27 cellular contexts compared by ENCODE assay signal in genomic region chrX:153769158-153769864, GRCh38. TPM values are rescaled to one million over a fixed set of nuclear protein-coding genes. Genes with fewer than 3 reads are reported as not detected.
A peak's percentile ranks its signal among the peaks of the same experiment; 100 is the strongest.
DNase-seq lines count a peak whose midpoint lies in the region; ATAC-seq and TF ChIP-seq lines count a peak whose summit lies in the region.
"Had no signal": no experiment of that assay in that cellular context is flagged by ENCODE, and none has a peak within 500 bp of the region (broad histone marks: within the 10 kb centered on the region; RNA-seq: fewer than 3 reads in every experiment).

No MANE protein-coding gene starts in this region.

- H3K27me3 ChIP-seq in endodermal cell (ENCODE audit: control insufficient read depth, insufficient read depth, low read length, poor library complexity, severe bottlenecking) (no peaks in the 10 kb centered on the region), sigmoid colon (no peaks in the 10 kb centered on the region), GM23338 (ENCODE audit: insufficient read depth) (no peaks in the 10 kb centered on the region), upper lobe of right lung (no peaks in the 10 kb centered on the region)
- H3K27me3 ChIP-seq: hepatocyte, thyroid gland had no signal

- no peaks in the 10 kb centered on the region for H3K4me1 Mint-ChIP-seq in endodermal cell
- peaks cover 5% of the 10 kb centered on the region; the same call in 2 of the 3 replicates for H3K4me1 Mint-ChIP-seq in GM23338

- TF ChIP-seq CTCF in GM20000 (IDR thresholded peaks at IDR 0.05; ENCODE audit: extremely low read depth, missing control alignments) (no peak), endodermal cell (conservative IDR thresholded peaks at IDR 0.05) (no peak), sigmoid colon (IDR thresholded peaks at IDR 0.05) (no peak), GM23338 (conservative IDR thresholded peaks at IDR 0.05; ENCODE audit: low read depth in 2 of 2) (no peak), upper lobe of right lung (IDR thresholded peaks at IDR 0.05) (no peak)

- H3K27me3 Mint-ChIP-seq in endodermal cell (ENCODE audit: insufficient read depth) (no peaks in the 10 kb centered on the region), GM23338 (ENCODE audit: insufficient read depth, low read depth, poor library complexity) (peaks cover 7% of the 10 kb centered on the region)
- H3K27me3 Mint-ChIP-seq: activated CD4-positive, alpha-beta memory T cell treated with anti-CD3 and anti-CD28 coated beads, Interleukin-2, amount 10 ng/mL, durations not matched to agents 7 days and 5 days; activated naive CD8-positive, alpha-beta T cell had no signal

- ATAC-seq in GM23338 (no peak), upper lobe of right lung (no peak)
- ATAC-seq: A549, esophagus mucosa had no signal

- DNase-seq in activated CD4-positive, alpha-beta T cell treated with anti-CD3 and anti-CD28 coated beads for 48 hours = peak; percentile 1
- DNase-seq in activated CD4-positive, alpha-beta T cell treated with anti-CD3 and anti-CD28 coated beads, Interleukin-2, amount 50 U/mL, for 1 hour = no peak
- DNase-seq in GM20000 (ENCODE audit: low spot score) (peak; percentile 2), endodermal cell (peak; percentile 29), sigmoid colon (peak; percentile 65), A172 (ENCODE audit: low spot score) (no peak), GM23338 (ENCODE audit: low spot score) (no peak), upper lobe of right lung (no peak)
- DNase-seq: activated CD4-positive, alpha-beta memory T cell treated with anti-CD3 and anti-CD28 coated beads, Interleukin-2, amount 10 ng/mL, durations not matched to agents 7 days and 5 days; effector CD4-positive, alpha-beta T cell; foreskin melanocyte; KG1; NCI-H146; NCI-H2171; NCI-H524 treated with DMSO at 0.1 percent for 48 hours; stimulated activated CD4-positive, alpha-beta T cell treated with anti-CD3 and anti-CD28 coated beads, Interleukin-4, amount 100 ng/mL, for 1 hour; stimulated activated naive CD4-positive, alpha-beta T cell; thyroid gland had no signal

- H3K9ac ChIP-seq in endodermal cell (ENCODE audit: extremely low read depth, low read length, poor library complexity, severe bottlenecking) = no peak overlapping the region

- H3K4me3 Mint-ChIP-seq in endodermal cell = no peak overlapping the region
- H3K4me3 Mint-ChIP-seq in GM23338 = no peak overlapping the region
- H3K4me3 Mint-ChIP-seq: activated CD4-positive, alpha-beta memory T cell treated with anti-CD3 and anti-CD28 coated beads, Interleukin-2, amount 10 ng/mL, durations not matched to agents 7 days and 5 days; activated naive CD8-positive, alpha-beta T cell; T-helper 2 cell treated with Interferon-gamma antibody and Interleukin-4, amounts not matched to agents 5 μg/mL and 100 μg/mL, for 36 hours had no signal

- H3K4me2 ChIP-seq in GM23338 = no peak overlapping the region
- H3K4me2 ChIP-seq: A549, hepatocyte had no signal

- no peaks in the 10 kb centered on the region for H3K4me1 ChIP-seq in endodermal cell (ENCODE audit: control insufficient read depth, insufficient read depth, low read length)
- H3K4me1 ChIP-seq in sigmoid colon = peaks cover 0 to 33% (median 15%) of the 10 kb centered on the region in 4 donors
- no peaks in the 10 kb centered on the region for H3K4me1 ChIP-seq in GM23338 (ENCODE audit: insufficient read depth)
- H3K4me1 ChIP-seq in upper lobe of right lung = no peaks in the 10 kb centered on the region
- H3K4me1 ChIP-seq: Caco-2, HAP-1, thyroid gland had no signal

- no peak overlapping the region for H3K4me3 ChIP-seq in endodermal cell (ENCODE audit: low read length)
- no peak overlapping the region for H3K4me3 ChIP-seq in sigmoid colon
- no peak overlapping the region for H3K4me3 ChIP-seq in GM23338
- H3K4me3 ChIP-seq in upper lobe of right lung = no peak overlapping the region
- H3K4me3 ChIP-seq: A549, HAP-1, hepatocyte, lung, thyroid gland had no signal

- no peaks in the 10 kb centered on the region for H3F3A ChIP-seq in GM23338 (replicated peaks; ENCODE audit: low read depth)

- H3K9me3 Mint-ChIP-seq in endodermal cell = peaks cover 31% of the 10 kb centered on the region
- H3K9me3 Mint-ChIP-seq in GM23338 = no peaks in the 10 kb centered on the region
- H3K9me3 Mint-ChIP-seq: activated CD4-positive, alpha-beta memory T cell treated with anti-CD3 and anti-CD28 coated beads, Interleukin-2, amount 10 ng/mL, durations not matched to agents 7 days and 5 days; T-helper 2 cell treated with Interferon-gamma antibody and Interleukin-4, amounts not matched to agents 5 μg/mL and 100 μg/mL, for 36 hours had no signal

- no peak for TF ChIP-seq POLR2A in sigmoid colon (IDR thresholded peaks at IDR 0.05)

- 88 to 93% methylated on average over 6 to 23 of the region's 23 CpGs for WGBS in endodermal cell (ENCODE audit: insufficient coverage in 1 of 2, insufficient read length in 1 of 2), 2 experiments
- WGBS in sigmoid colon, 2 donors = 86 to 89% methylated on average over 23 of the region's 23 CpGs

- H3K9me3 ChIP-seq in endodermal cell (ENCODE audit: control insufficient read depth, low read length) (no peaks in the 10 kb centered on the region), sigmoid colon (no peaks in the 10 kb centered on the region), upper lobe of right lung (no peaks in the 10 kb centered on the region)
- H3K9me3 ChIP-seq: A549, Caco-2, HAP-1, neutrophil, thyroid gland had no signal

- no peak overlapping the region for H2AFZ ChIP-seq in GM23338
- H2AFZ ChIP-seq: hepatocyte had no signal

- no peak overlapping the region for H3K27ac ChIP-seq in endodermal cell (ENCODE audit: low read depth, low read length)
- no peak overlapping the region for H3K27ac ChIP-seq in sigmoid colon
- H3K27ac ChIP-seq in GM23338 (ENCODE audit: low read depth) = no peak overlapping the region
- no peak overlapping the region for H3K27ac ChIP-seq in upper lobe of right lung
- H3K27ac ChIP-seq: A549, hepatocyte, neutrophil, thyroid gland had no signal

- no peaks in the 10 kb centered on the region for H4K20me1 ChIP-seq in GM23338 (replicated peaks; ENCODE audit: insufficient read depth)

- H3K36me3 ChIP-seq in endodermal cell (ENCODE audit: control insufficient read depth, insufficient read depth, low read length) (no peaks in the 10 kb centered on the region), sigmoid colon (peaks cover 0 to 44% (median 1%) of the 10 kb centered on the region in 4 donors), GM23338 (ENCODE audit: insufficient read depth) (no peaks in the 10 kb centered on the region), upper lobe of right lung (no peaks in the 10 kb centered on the region)
- H3K36me3 ChIP-seq: HAP-1, neutrophil, thyroid gland had no signal

- no peaks in the 10 kb centered on the region for H3K36me3 Mint-ChIP-seq in endodermal cell (ENCODE audit: low read depth)
- no peaks in the 10 kb centered on the region for H3K36me3 Mint-ChIP-seq in GM23338 (ENCODE audit: low read depth)
- H3K36me3 Mint-ChIP-seq: activated naive CD8-positive, alpha-beta T cell had no signal

- no peaks in the 10 kb centered on the region for H3K9me2 ChIP-seq in GM23338 (ENCODE audit: insufficient read depth)

- no peak overlapping the region for H3K27ac Mint-ChIP-seq in endodermal cell
- H3K27ac Mint-ChIP-seq in GM23338 = no peak overlapping the region
- H3K27ac Mint-ChIP-seq: activated CD4-positive, alpha-beta memory T cell treated with anti-CD3 and anti-CD28 coated beads, Interleukin-2, amount 10 ng/mL, durations not matched to agents 7 days and 5 days; activated naive CD8-positive, alpha-beta T cell; T-helper 2 cell treated with Interferon-gamma antibody and Interleukin-4, amounts not matched to agents 5 μg/mL and 100 μg/mL, for 36 hours had no signal

- no peaks in the 10 kb centered on the region for H3K79me2 ChIP-seq in GM23338 (replicated peaks; ENCODE audit: insufficient read depth)
- H3K79me2 ChIP-seq: hepatocyte had no signal

- intact Hi-C loops in sigmoid colon (cut with DNase I) (no loop called here), upper lobe of right lung (cut with DNase I) (loop anchor here (10.0 kb wide), 1 partner anchor 185 kb away; no protein-coding TSS in a partner anchor)

- TF ChIP-seq EP300 in sigmoid colon (IDR thresholded peaks at IDR 0.05) = no peak

RNA-seq across cellular contexts. Expression of gene PLXNB3, which starts 5.3 kb away (rescaled TPM):
- total RNA-seq in endodermal cell (1 to 10 TPM; 1.1 TPM), sigmoid colon (10 to 100 TPM in 3 of 4 donors, 1 to 10 TPM in 1; 9.2 to 50.1 (median 25.7) TPM), upper lobe of right lung (3.3 TPM)
- 4.5 TPM for polyA plus RNA-seq in endodermal cell (2013, experiment 1 of 2)
- polyA plus RNA-seq in endodermal cell (2013, experiment 2 of 2) = 2.6 TPM
- polyA plus RNA-seq in sigmoid colon (1 to 10 TPM in 1 of 3 donors, under 1 TPM in 1, not detected in 1; 0.60 to 2.2 TPM), GM23338 (2016; fragmentation: Nextera tagmentation; extraction: Ambion mirVana) (0.30 and 0.70 TPM in 2 replicates)
- 13.8 and 14.3 TPM in 2 replicates for total RNA-seq in A172 (2014; rRNA removed; shearing (Covaris generic))
- total RNA-seq in GM23338 (2014; rRNA removed; shearing (Covaris generic)) = 3.2 and 4.1 TPM in 2 replicates

RNA-seq across cellular contexts. Expression of gene SRPK3, which starts 11.5 kb away (rescaled TPM):
- total RNA-seq in endodermal cell (not detected), sigmoid colon (10 to 100 TPM in 1 of 4 donors, 1 to 10 TPM in 3; 2.1 to 13.0 (median 6.9) TPM), upper lobe of right lung (not detected)
- 0.32 TPM for polyA plus RNA-seq in endodermal cell (2013, experiment 1 of 2)
- not detected for polyA plus RNA-seq in endodermal cell (2013, experiment 2 of 2)
- polyA plus RNA-seq in sigmoid colon (under 1 TPM in 1 of 3 donors, not detected in 2; 0.31 TPM), GM23338 (2016; fragmentation: Nextera tagmentation; extraction: Ambion mirVana) (0.15 and 0.19 TPM in 2 replicates)
- 0.59 and 2.2 TPM in 2 replicates for total RNA-seq in A172 (2014; rRNA removed; shearing (Covaris generic))
- total RNA-seq in GM23338 (2014; rRNA removed; shearing (Covaris generic)) = 0.23 TPM in 1 of 2 replicates, not detected in the other
- total RNA-seq: activated CD4-positive, alpha-beta memory T cell treated with anti-CD3 and anti-CD28 coated beads, Interleukin-2, amount 10 ng/mL, durations not matched to agents 7 days and 5 days; Caco-2 had no signal

RNA-seq across cellular contexts. Expression of gene IDH3G, which starts 24.9 kb away (rescaled TPM):
- total RNA-seq in endodermal cell (10 to 100 TPM; 39.5 to 45.0 TPM), sigmoid colon (10 to 100 TPM; 54.2 to 89.5 (median 62.7) TPM), upper lobe of right lung (42.7 TPM)
- 53.1 TPM for polyA plus RNA-seq in endodermal cell (2013, experiment 1 of 2)
- polyA plus RNA-seq in endodermal cell (2013, experiment 2 of 2) = 48.6 TPM
- polyA plus RNA-seq in sigmoid colon (10 to 100 TPM; 66.7 to 85.3 (median 76.5) TPM), GM23338 (2016; fragmentation: Nextera tagmentation; extraction: Ambion mirVana) (41.4 and 45.5 TPM in 2 replicates)
- total RNA-seq in A172 (2014; rRNA removed; shearing (Covaris generic)) = 116 and 127 TPM in 2 replicates
- 43.0 and 49.0 TPM in 2 replicates for total RNA-seq in GM23338 (2014; rRNA removed; shearing (Covaris generic))

RNA-seq across cellular contexts. Expression of gene SSR4, which starts 25.2 kb away (rescaled TPM):
- total RNA-seq in endodermal cell (100 to 1,000 TPM; 220 to 236 TPM), sigmoid colon (100 to 1,000 TPM; 143 to 177 (median 156) TPM), upper lobe of right lung (204 TPM)
- 275 TPM for polyA plus RNA-seq in endodermal cell (2013, experiment 1 of 2)
- polyA plus RNA-seq in endodermal cell (2013, experiment 2 of 2) = 267 TPM
- polyA plus RNA-seq in sigmoid colon (100 to 1,000 TPM; 327 to 494 (median 405) TPM), GM23338 (2016; fragmentation: Nextera tagmentation; extraction: Ambion mirVana) (352 and 404 TPM in 2 replicates)
- 227 and 287 TPM in 2 replicates for total RNA-seq in A172 (2014; rRNA removed; shearing (Covaris generic))
- 107 and 168 TPM in 2 replicates for total RNA-seq in GM23338 (2014; rRNA removed; shearing (Covaris generic))

RNA-seq across cellular contexts. Expression of gene ABCD1, which starts 44.7 kb away (rescaled TPM):
- total RNA-seq in endodermal cell (10 to 100 TPM; 17.9 to 18.2 TPM), sigmoid colon (10 to 100 TPM; 11.0 to 21.3 (median 18.3) TPM), upper lobe of right lung (15.1 TPM)
- 12.6 TPM for polyA plus RNA-seq in endodermal cell (2013, experiment 1 of 2)
- polyA plus RNA-seq in endodermal cell (2013, experiment 2 of 2) = 15.8 TPM
- polyA plus RNA-seq in sigmoid colon (10 to 100 TPM in 1 of 3 donors, 1 to 10 TPM in 2; 1.8 to 12.8 (median 3.2) TPM), GM23338 (2016; fragmentation: Nextera tagmentation; extraction: Ambion mirVana) (2.4 and 2.9 TPM in 2 replicates)
- 44.7 and 44.8 TPM in 2 replicates for total RNA-seq in A172 (2014; rRNA removed; shearing (Covaris generic))
- total RNA-seq in GM23338 (2014; rRNA removed; shearing (Covaris generic)) = 4.0 and 8.9 TPM in 2 replicates

Comparison
In these comparisons a context has a peak if more than half of its experiments do, and no peak if none do; other contexts are left out.
1. DNase-seq: peak in activated CD4-positive, alpha-beta T cell treated with anti-CD3 and anti-CD28 coated beads for 48 hours (single experiment), GM20000 (single experiment), endodermal cell (single experiment) and sigmoid colon (single experiment); none in activated CD4-positive, alpha-beta T cell treated with anti-CD3 and anti-CD28 coated beads, Interleukin-2, amount 50 U/mL, for 1 hour (single experiment), A172 (single experiment), GM23338 (single experiment) and upper lobe of right lung (single experiment).